8 cellular contexts compared by ENCODE assay signal in the genomic region with DNA sequence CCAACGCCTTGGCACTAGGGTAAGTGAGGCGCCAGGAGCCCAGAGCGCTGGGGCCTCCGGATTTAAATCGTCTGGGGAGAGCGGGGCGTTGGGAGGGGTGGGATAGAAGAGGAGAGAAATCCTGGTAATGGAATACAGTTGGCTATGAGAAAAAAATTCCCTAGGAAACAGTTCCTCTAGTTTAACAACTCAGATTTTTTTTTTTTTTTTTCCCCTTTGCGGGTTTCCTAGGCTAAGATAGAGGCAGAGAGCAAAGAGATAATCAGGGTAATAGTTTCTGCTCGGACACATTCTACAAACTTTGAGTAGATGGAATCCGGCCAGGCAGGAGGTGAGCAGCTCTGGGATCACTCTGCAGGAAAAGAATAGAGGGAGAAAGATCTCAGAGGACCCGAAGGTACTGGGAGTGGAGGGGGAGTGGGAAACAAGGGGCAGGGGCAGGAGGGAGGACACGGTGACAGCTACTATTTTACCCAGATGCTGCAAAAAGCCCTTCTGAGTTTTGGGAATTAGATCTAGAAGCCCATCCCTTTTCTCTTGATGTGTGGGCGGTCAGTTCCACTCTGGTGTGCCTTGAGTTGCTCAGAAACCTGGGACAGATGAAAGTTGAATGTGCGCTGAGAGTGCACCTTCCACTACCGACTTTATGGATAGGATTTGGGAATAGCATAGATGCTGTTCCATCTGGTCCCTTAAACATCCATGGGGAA. TPM values are rescaled to one million over a fixed set of nuclear protein-coding genes. Genes with fewer than 3 reads are reported as not detected.
A peak's percentile ranks its signal among the peaks of the same experiment; 100 is the strongest.
DNase-seq lines count a peak whose midpoint lies in the region; FAIRE-seq and TF ChIP-seq lines count a peak whose summit lies in the region.

No MANE protein-coding gene starts in this region.

- H2AK5ac ChIP-seq in mesendoderm (ENCODE audit: low read length), result no peak overlapping the region

- no peaks in the 10 kb centered on the region for H3K79me2 ChIP-seq in mesendoderm (ENCODE audit: control insufficient read depth, insufficient read depth, low read length)

- no peak overlapping the region for H2BK5ac ChIP-seq in mesendoderm (ENCODE audit: low read length)

- FAIRE-seq in bronchial epithelial cell (lab: Jason Lieb, UNC), result no peak

- H3K27ac Mint-ChIP-seq in activated naive CD4-positive, alpha-beta T cell treated with anti-CD3 and anti-CD28 coated beads, Interleukin-2, amount 10 ng/mL, durations not matched to agents 7 days and 5 days, result no peak overlapping the region

- peaks cover 49% of the 10 kb centered on the region for H3K27me3 Mint-ChIP-seq in activated naive CD4-positive, alpha-beta T cell treated with anti-CD3 and anti-CD28 coated beads, Interleukin-2, amount 10 ng/mL, durations not matched to agents 7 days and 5 days

- no peak overlapping the region for H4K5ac ChIP-seq in mesendoderm (ENCODE audit: low read length)

- no peaks in the 10 kb centered on the region for H3K9me3 Mint-ChIP-seq in activated naive CD4-positive, alpha-beta T cell treated with anti-CD3 and anti-CD28 coated beads, Interleukin-2, amount 10 ng/mL, durations not matched to agents 7 days and 5 days

- H3K36me3 ChIP-seq in bronchial epithelial cell (ENCODE audit: control insufficient read depth, insufficient read depth, low read length), result no peaks in the 10 kb centered on the region
- no peaks in the 10 kb centered on the region for H3K36me3 ChIP-seq in mesendoderm (ENCODE audit: control insufficient read depth, insufficient read depth, low read length)
- H3K36me3 ChIP-seq in urinary bladder (ENCODE audit: insufficient read depth), result no peaks in the 10 kb centered on the region

- H3K27me3 ChIP-seq in bronchial epithelial cell (ENCODE audit: control insufficient read depth, insufficient read depth, low read length) (no peaks in the 10 kb centered on the region), mesendoderm (ENCODE audit: insufficient read depth, low read length, poor library complexity) (no peaks in the 10 kb centered on the region)

- H3K4ac ChIP-seq in mesendoderm (ENCODE audit: low read depth, low read length), result no peak overlapping the region

- H3K4me3 ChIP-seq in bronchial epithelial cell (ENCODE audit: low read depth, low read length) (peak overlapping the region; percentile 58), mesendoderm (ENCODE audit: low read length) (peak overlapping the region; percentile 30), urinary bladder (ENCODE audit: low read depth, low read length) (peak overlapping the region; percentile 29)

- WGBS in mesendoderm (ENCODE audit: extremely low coverage, insufficient coverage, low lambda C conversion rate), result no CpG with 5 or more reads among the region's 15 CpGs
- 20% methylated on average over 15 of the region's 15 CpGs for WGBS in urinary bladder

- TF ChIP-seq CTCF in bronchial epithelial cell (IDR thresholded peaks at IDR 0.05; ENCODE audit: insufficient read depth, low read length, severe bottlenecking), result no peak

- H3K36me3 Mint-ChIP-seq in activated naive CD4-positive, alpha-beta T cell treated with anti-CD3 and anti-CD28 coated beads, Interleukin-2, amount 10 ng/mL, durations not matched to agents 7 days and 5 days, result no peaks in the 10 kb centered on the region

- no peak overlapping the region for H3K18ac ChIP-seq in mesendoderm (ENCODE audit: low read length)

- peak overlapping the region; percentile 69 for H3K4me3 Mint-ChIP-seq in activated naive CD4-positive, alpha-beta T cell treated with anti-CD3 and anti-CD28 coated beads, Interleukin-2, amount 10 ng/mL, durations not matched to agents 7 days and 5 days

- peak overlapping the region; percentile 77 for H3K56ac ChIP-seq in mesendoderm (ENCODE audit: low read length)

- H3K4me2 ChIP-seq in mesendoderm (ENCODE audit: low read length), result peak overlapping the region; percentile 94

- H4K8ac ChIP-seq in mesendoderm (ENCODE audit: low read depth, low read length), result no peak overlapping the region

- peaks cover 15% of the 10 kb centered on the region for H3K4me1 Mint-ChIP-seq in activated naive CD4-positive, alpha-beta T cell treated with anti-CD3 and anti-CD28 coated beads, Interleukin-2, amount 10 ng/mL, durations not matched to agents 7 days and 5 days

- H3K4me1 ChIP-seq in mesendoderm (ENCODE audit: control insufficient read depth, low read depth, low read length) (peaks cover 2% of the 10 kb centered on the region), urinary bladder (ENCODE audit: insufficient read depth) (no peaks in the 10 kb centered on the region)

- CTCF ChIA-PET in activated naive CD4-positive, alpha-beta T cell treated with anti-CD3 and anti-CD28 coated beads, Interleukin-2, amount 10 ng/mL, durations not matched to agents 7 days and 5 days (lab: Charles Lee), result interaction anchor here (1.3 to 3.4 kb wide), 3 partner anchors 55 to 103 kb away, joined by 4 to 16 read pairs (median 15); no protein-coding TSS in a partner anchor

- H3K27ac ChIP-seq in mesendoderm (ENCODE audit: low read depth, low read length) (no peak overlapping the region), urinary bladder (ENCODE audit: low read depth) (peak overlapping the region; percentile 61)

- H3K79me1 ChIP-seq in mesendoderm (ENCODE audit: low read length), result no peaks in the 10 kb centered on the region

- no peak overlapping the region for H3K23ac ChIP-seq in mesendoderm (ENCODE audit: low read length)

- peak overlapping the region; percentile 57 for H3K9ac ChIP-seq in mesendoderm (ENCODE audit: low read length)

- H2BK120ac ChIP-seq in mesendoderm (ENCODE audit: low read depth, low read length), result no peak overlapping the region

- no peak for DNase-seq in activated naive CD4-positive, alpha-beta T cell treated with anti-CD3 and anti-CD28 coated beads, Interleukin-2, amount 10 ng/mL, durations not matched to agents 7 days and 5 days
- no peak for DNase-seq in activated naive CD4-positive, alpha-beta T cell treated with anti-CD3 and anti-CD28 coated beads, Interleukin-2, amount 50 U/mL, for 16 hours
- no peak for DNase-seq in bronchial epithelial cell (ENCODE audit: low read depth)
- no peak for DNase-seq in mesendoderm
- no peak for DNase-seq in HUDEP-2 (lab: John Stamatoyannopoulos, UW; ENCODE audit: unreplicated experiment in 76 of 76)
- DNase-seq in stimulated activated CD4-positive, alpha-beta T cell treated with anti-CD3 and anti-CD28 coated beads, Interleukin-15, amount 100 ng/mL, for 24 hours, result no peak
- DNase-seq in kidney tubule cell (ENCODE audit: low spot score), result no peak

- H2BK15ac ChIP-seq in mesendoderm (replicated peaks; ENCODE audit: low read depth), result no peak overlapping the region

RNA-seq across cellular contexts. Expression of a gene that starts 0.4 kb away (rescaled TPM):
- total RNA-seq in bronchial epithelial cell (16.1 and 19.3 TPM in 2 replicates), urinary bladder (12.1 TPM)
- 0.59 TPM for polyA plus RNA-seq in mesendoderm (2013, experiment 1 of 2)
- polyA plus RNA-seq in mesendoderm (2013, experiment 2 of 2), result 0.52 TPM
- polyA plus RNA-seq in urinary bladder, result 8.5 TPM
